In genomic region chrX:140057001-140057411, GRCh38 we compare ENCODE assay signal across 9 cellular contexts.
A peak's percentile ranks its signal among the peaks of the same experiment; 100 is the strongest.
DNase-seq lines count a peak whose midpoint lies in the region; ATAC-seq, FAIRE-seq and TF ChIP-seq lines count a peak whose summit lies in the region.
"Had no signal": no experiment of that assay in that cellular context is flagged by ENCODE, and none has a peak within 500 bp of the region (broad histone marks: within the 10 kb centered on the region; RNA-seq: fewer than 3 reads in every experiment).

No MANE protein-coding gene starts in this region.

- H3K9me3 ChIP-seq in trophoblast cell (ENCODE audit: insufficient read depth, low read depth, low read length) (no peaks in the 10 kb centered on the region), upper lobe of right lung (no peaks in the 10 kb centered on the region)

- FAIRE-seq in HTR-8/SVneo (lab: Jason Lieb, UNC): no peak
- FAIRE-seq: islet of Langerhans had no signal

- no peak overlapping the region for H2AFZ ChIP-seq in trophoblast cell (ENCODE audit: insufficient read depth, low read length, poor library complexity)

- TF ChIP-seq CTCF in upper lobe of right lung (IDR thresholded peaks at IDR 0.05): peak; percentile 67

- no peak overlapping the region for H3K4ac ChIP-seq in trophoblast cell (ENCODE audit: low read depth, low read length)

- no peak overlapping the region for H3K18ac ChIP-seq in trophoblast cell (ENCODE audit: low read length)

- no peaks in the 10 kb centered on the region for H3K79me2 ChIP-seq in trophoblast cell (ENCODE audit: control insufficient read depth, insufficient read depth, low read length, poor library complexity)

- H3K9ac ChIP-seq in trophoblast cell (ENCODE audit: low read length): no peak overlapping the region

- H3K27ac ChIP-seq in trophoblast cell (ENCODE audit: low read depth, low read length) (no peak overlapping the region), upper lobe of right lung (no peak overlapping the region)

- no peak overlapping the region for H2AK5ac ChIP-seq in trophoblast cell (ENCODE audit: low read length)

- H4K8ac ChIP-seq in trophoblast cell (ENCODE audit: low read depth, low read length): no peak overlapping the region

- H2BK12ac ChIP-seq in trophoblast cell (ENCODE audit: low read length): no peak overlapping the region

- ATAC-seq in GM21515 (IDR thresholded peaks at IDR 0.05; ENCODE audit: unreplicated experiment) (peak; percentile 88), upper lobe of right lung (peak; percentile 93)

- no peak overlapping the region for H3K14ac ChIP-seq in trophoblast cell (ENCODE audit: low read length)

- H3K4me3 ChIP-seq in trophoblast cell (ENCODE audit: low read depth, low read length) (no peak overlapping the region), upper lobe of right lung (no peak overlapping the region)

- H3K4me1 ChIP-seq in trophoblast cell (ENCODE audit: control insufficient read depth in 1 of 2, insufficient read depth in 2 of 2, low read length in 2 of 2) (no peaks in the 10 kb centered on the region), upper lobe of right lung (no peaks in the 10 kb centered on the region)

- no peaks in the 10 kb centered on the region for H3K79me1 ChIP-seq in trophoblast cell (ENCODE audit: low read length)

- H3K27me3 ChIP-seq in trophoblast cell (ENCODE audit: insufficient read depth, low read length) (no peaks in the 10 kb centered on the region), upper lobe of right lung (no peaks in the 10 kb centered on the region)

- H3K36me3 ChIP-seq in trophoblast cell (ENCODE audit: control insufficient read depth in 1 of 2, insufficient read depth in 2 of 2, low read length in 2 of 2) (no peaks in the 10 kb centered on the region), upper lobe of right lung (no peaks in the 10 kb centered on the region)

- no CpG with 5 or more reads among the region's 11 CpGs for WGBS in trophoblast cell (ENCODE audit: extremely low coverage, insufficient coverage, insufficient read length)

- H4K12ac ChIP-seq in trophoblast cell (ENCODE audit: low read depth, low read length): no peak overlapping the region

- no peak overlapping the region for H2BK5ac ChIP-seq in trophoblast cell (ENCODE audit: low read depth, low read length, poor library complexity)

- no peak overlapping the region for H4K91ac ChIP-seq in trophoblast cell (ENCODE audit: low read depth, low read length)

- no peak overlapping the region for H3K4me2 ChIP-seq in trophoblast cell (ENCODE audit: low read length)

- H3K23ac ChIP-seq in trophoblast cell (ENCODE audit: low read length): no peak overlapping the region

- H2BK120ac ChIP-seq in trophoblast cell (ENCODE audit: insufficient read depth, low read length, poor library complexity): no peak overlapping the region

- intact Hi-C loops in upper lobe of right lung (cut with DNase I): no loop called here

- DNase-seq in Daoy (ENCODE audit: low read depth): peak; percentile 68
- DNase-seq in HTR-8/SVneo (ENCODE audit: insufficient read length, low spot score): peak; percentile 10
- peak; percentile 79 for DNase-seq in RKO (ENCODE audit: low spot score)
- peak; percentile 30 for DNase-seq in activated T-helper 9 cell treated with anti-CD3 and anti-CD28 coated beads, Interleukin-2, amount 50 U/mL, for 16 hours (ENCODE audit: low read depth)
- peak; percentile 14 for DNase-seq in germinal center (ENCODE audit: low spot score)
- DNase-seq in trophoblast cell: peak; percentile 41 to 75
- DNase-seq in upper lobe of right lung: peak; percentile 72

Comparison
In these comparisons a context has a peak if more than half of its experiments do, and no peak if none do; other contexts are left out.
1. DNase-seq: peak in every context shown above with its lines; median percentile 79 in RKO; 72 in upper lobe of right lung; 68 in Daoy; 58 in trophoblast cell; 30 in activated T-helper 9 cell treated with anti-CD3 and anti-CD28 coated beads, Interleukin-2, amount 50 U/mL, for 16 hours; 14 in germinal center; 10 in HTR-8/SVneo.